6 cellular contexts compared by ENCODE assay signal in the genomic region with DNA sequence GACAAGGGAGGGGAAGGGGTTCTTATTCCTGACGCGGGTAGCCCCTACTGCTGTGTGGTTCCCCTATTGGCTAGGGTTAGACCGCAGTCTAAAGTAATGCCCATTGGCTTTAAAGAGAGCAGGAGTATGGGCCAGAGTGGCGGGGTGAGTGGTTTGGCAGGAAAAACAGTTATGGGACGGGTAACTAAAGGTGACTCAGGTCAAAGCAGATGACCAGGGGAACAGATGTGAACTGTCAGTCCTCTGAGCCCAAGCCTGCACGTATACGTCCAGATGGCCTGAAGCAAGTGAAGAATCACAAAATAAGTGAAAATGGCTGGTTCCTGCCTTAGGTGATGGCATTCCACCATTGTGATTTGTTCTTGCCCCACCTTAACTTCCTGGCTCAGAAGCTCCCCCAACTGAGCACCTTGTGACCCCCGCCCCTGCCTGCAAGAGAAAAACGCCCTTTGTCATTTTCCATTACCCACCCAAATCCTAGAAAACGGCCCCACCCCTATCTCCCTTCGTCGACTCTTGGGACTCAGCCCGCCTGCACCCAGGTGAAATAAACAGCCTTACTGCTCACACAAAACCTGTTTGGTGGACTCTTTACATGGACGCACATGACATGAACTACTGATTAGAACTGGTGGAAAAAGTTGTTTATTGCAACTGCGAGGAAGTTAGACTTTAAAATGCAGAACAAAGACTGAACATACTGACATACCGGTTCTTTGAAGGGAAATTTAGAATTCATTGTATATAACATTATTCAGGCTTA. TPM values are rescaled to one million over a fixed set of nuclear protein-coding genes. Genes with fewer than 3 reads are reported as not detected.
A peak's percentile ranks its signal among the peaks of the same experiment; 100 is the strongest.
DNase-seq lines count a peak whose midpoint lies in the region; ATAC-seq and TF ChIP-seq lines count a peak whose summit lies in the region.

No MANE protein-coding gene starts in this region.

- H3K27ac Mint-ChIP-seq in activated CD8-positive, alpha-beta T cell treated with anti-CD3 and anti-CD28 coated beads for 36 hours, result peak overlapping the region; percentile 83

- H3K36me3 ChIP-seq in HAP-1 (replicated peaks) (no peaks in the 10 kb centered on the region; the same call in none of the 2 replicates), left lung (no peaks in the 10 kb centered on the region)

- TF ChIP-seq CTCF in activated CD8-positive, alpha-beta T cell treated with anti-CD3 and anti-CD28 coated beads for 36 hours (IDR thresholded peaks at IDR 0.05), result no peak
- TF ChIP-seq CTCF in left lung (IDR thresholded peaks at IDR 0.05), result no peak

- H3K9me3 ChIP-seq in HAP-1 (no peaks in the 10 kb centered on the region), left lung (no peaks in the 10 kb centered on the region)

- CTCF ChIA-PET in activated CD8-positive, alpha-beta T cell treated with anti-CD3 and anti-CD28 coated beads for 36 hours (lab: Charles Lee), result no interaction called here

- peak overlapping the region; percentile 74 for H3K4me3 ChIP-seq in HAP-1
- H3K4me3 ChIP-seq in left lung, result peak overlapping the region; percentile 72 to 78

- H3K27me3 ChIP-seq in HAP-1 (ENCODE audit: low read depth) (no peaks in the 10 kb centered on the region), left lung (no peaks in the 10 kb centered on the region)

- no peaks in the 10 kb centered on the region for H3K27me3 Mint-ChIP-seq in activated CD8-positive, alpha-beta T cell treated with anti-CD3 and anti-CD28 coated beads for 36 hours

- H3K4me1 ChIP-seq in HAP-1, result 0 out of 2 replicates have a peak, but pooled peaks cover 7% of the 10 kb centered on the region
- H3K4me1 ChIP-seq in left lung, result peaks cover 9 to 31% of the 10 kb centered on the region in 2 donors

- peaks cover 21% of the 10 kb centered on the region for H3K4me1 Mint-ChIP-seq in activated CD8-positive, alpha-beta T cell treated with anti-CD3 and anti-CD28 coated beads for 36 hours (ENCODE audit: low read depth)

- H3K9me3 Mint-ChIP-seq in activated CD8-positive, alpha-beta T cell treated with anti-CD3 and anti-CD28 coated beads for 36 hours, result no peaks in the 10 kb centered on the region

- peak overlapping the region; percentile 61 to 80 for H3K27ac ChIP-seq in left lung

- DNase-seq in HAP-1 (ENCODE audit: low spot score in 2 of 2) (peak in 1 of 2 experiments; percentile 35), left lung (no peak), NCI-H187 (lab: John Stamatoyannopoulos, UW) (no peak), AG20443 (ENCODE audit: low spot score) (no peak)
- peak; percentile 53 for DNase-seq in activated CD8-positive, alpha-beta T cell treated with anti-CD3 and anti-CD28 coated beads for 36 hours

- intact Hi-C loops in activated CD8-positive, alpha-beta T cell treated with anti-CD3 and anti-CD28 coated beads for 36 hours (cut with micrococcal nuclease), result no loop called here
- intact Hi-C loops in left lung (cut with DNase I), result no loop called here

- H3K4me3 Mint-ChIP-seq in activated CD8-positive, alpha-beta T cell treated with anti-CD3 and anti-CD28 coated beads for 36 hours, result peak overlapping the region; percentile 82

- in situ Hi-C loops in HAP-1 (cut with MboI; ENCODE audit: low sequenced_read_pairs), result no loop called here

- POLR2A ChIA-PET in activated CD8-positive, alpha-beta T cell treated with anti-CD3 and anti-CD28 coated beads for 36 hours (lab: Charles Lee), result no interaction called here

- H3K36me3 Mint-ChIP-seq in activated CD8-positive, alpha-beta T cell treated with anti-CD3 and anti-CD28 coated beads for 36 hours (ENCODE audit: low read depth), result peaks cover 1% of the 10 kb centered on the region

- ATAC-seq in activated CD8-positive, alpha-beta T cell treated with anti-CD3 and anti-CD28 coated beads for 36 hours, result no peak
- ATAC-seq in left lung, result peak; percentile 20
- no peak for ATAC-seq in HG03457 (IDR thresholded peaks at IDR 0.05; ENCODE audit: unreplicated experiment)

RNA-seq across cellular contexts. Expression of gene ATAD3B, which starts 0.8 kb away (rescaled TPM):
- total RNA-seq in activated CD8-positive, alpha-beta T cell treated with anti-CD3 and anti-CD28 coated beads for 36 hours, result 10 to 100 TPM; 42.5 to 48.1 TPM
- total RNA-seq in left lung, result 10 to 100 TPM; 19.4 to 30.7 TPM

RNA-seq across cellular contexts. Expression of gene ATAD3C, which starts 21.3 kb away (rescaled TPM):
- total RNA-seq in activated CD8-positive, alpha-beta T cell treated with anti-CD3 and anti-CD28 coated beads for 36 hours, result 1 to 10 TPM in 1 of 2 experiments, under 1 TPM in 1; 0.99 to 1.8 TPM
- total RNA-seq in left lung, result 10 to 100 TPM in 1 of 2 donors, 1 to 10 TPM in 1; 9.9 to 14.9 TPM

RNA-seq across cellular contexts. Expression of gene VWA1, which starts 35.3 kb away (rescaled TPM):
- total RNA-seq in activated CD8-positive, alpha-beta T cell treated with anti-CD3 and anti-CD28 coated beads for 36 hours, result under 1 TPM; 0.72 to 0.97 TPM
- 100 to 1,000 TPM; 113 to 147 TPM for total RNA-seq in left lung

RNA-seq across cellular contexts. Expression of gene ATAD3A, which starts 41.2 kb away (rescaled TPM):
- 10 to 100 TPM; 61.7 to 65.1 TPM for total RNA-seq in activated CD8-positive, alpha-beta T cell treated with anti-CD3 and anti-CD28 coated beads for 36 hours
- 10 to 100 TPM; 27.1 to 37.8 TPM for total RNA-seq in left lung

RNA-seq across cellular contexts. Expression of gene ANKRD65, which starts 49.7 kb away (rescaled TPM):
- not detected for total RNA-seq in activated CD8-positive, alpha-beta T cell treated with anti-CD3 and anti-CD28 coated beads for 36 hours
- total RNA-seq in left lung, result 10 to 100 TPM; 18.4 to 35.2 TPM

Comparison
In these comparisons a context has a peak if more than half of its experiments do, and no peak if none do; other contexts are left out.
1. RNA of gene VWA1, which starts 35.3 kb away (total RNA-seq): 113 to 147 TPM in left lung; 0.72 to 0.97 TPM in activated CD8-positive, alpha-beta T cell treated with anti-CD3 and anti-CD28 coated beads for 36 hours; every median in the first group is over 10 times any median in the second.